Comparison of ENCODE assay signal across 1 cellular context in genomic region chr16:84726670-84727467, GRCh38.
TF ChIP-seq lines count a peak whose summit lies in the region.

No MANE protein-coding gene starts in this region.

TF ChIP-seq in GM23338, 12 proteins besides CTCF, POLR2A, EP300 and RAD21 (continued from another document):
- TF ChIP-seq ETS1 (IDR thresholded peaks at IDR 0.05) (no peak), ZNF331 (CRISPR knock-in tag; IDR thresholded peaks at IDR 0.05; ENCODE audit: low read depth) (no peak)
